Comparison of ENCODE assay signal across 18 cellular contexts in the genomic region with DNA sequence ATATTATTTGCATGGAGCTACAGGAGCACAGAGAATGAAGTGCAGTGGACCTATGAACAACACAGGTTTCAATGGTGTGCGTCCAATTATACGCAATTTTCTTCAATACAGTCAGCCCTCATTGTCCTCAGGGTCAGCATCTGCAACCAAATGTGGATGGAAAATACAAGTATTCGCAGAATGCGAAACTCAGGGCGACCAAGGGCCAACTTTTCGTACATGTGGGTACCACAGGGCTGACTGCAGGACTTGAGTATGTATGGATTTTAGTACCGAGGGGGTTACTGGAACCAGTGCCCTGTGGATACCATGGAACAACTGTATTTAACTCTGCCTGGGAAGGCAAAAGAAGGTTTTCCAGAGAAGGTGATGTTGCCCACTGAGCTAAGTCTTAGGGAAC. TPM values are rescaled to one million over a fixed set of nuclear protein-coding genes. Genes with fewer than 3 reads are reported as not detected.
A peak's percentile ranks its signal among the peaks of the same experiment; 100 is the strongest.
DNase-seq lines count a peak whose midpoint lies in the region; ATAC-seq, FAIRE-seq and TF ChIP-seq lines count a peak whose summit lies in the region.
"Had no signal": no experiment of that assay in that cellular context is flagged by ENCODE, and none has a peak within 500 bp of the region (broad histone marks: within the 10 kb centered on the region; RNA-seq: fewer than 3 reads in every experiment).

No MANE protein-coding gene starts in this region.

- no peaks in the 10 kb centered on the region for H3K9me2 ChIP-seq in OCI-LY7 (ENCODE audit: insufficient read depth, low read length)

- H3K4me3 Mint-ChIP-seq in effector memory CD8-positive, alpha-beta T cell: peak overlapping the region; percentile 91 to 98
- H3K4me3 Mint-ChIP-seq: endodermal cell had no signal

- intact Hi-C loops in right lobe of liver (cut with DNase I) (no loop called here), HepG2 (cut with micrococcal nuclease; ENCODE audit: unreplicated experiment) (no loop called here), OCI-LY7 (cut with micrococcal nuclease; ENCODE audit: unreplicated experiment) (no loop called here), transverse colon (cut with DNase I; ENCODE audit: low total_unique reads) (no loop called here), left colon (cut with DNase I, micrococcal nuclease) (no loop called here)

- POLR2A ChIA-PET in HepG2 (lab: Yijun Ruan, JAX): no interaction called here
- POLR2A ChIA-PET in OCI-LY7 (lab: Charles Lee): interaction anchor here (0.5 to 4.5 kb wide), 6 partner anchors 9 to 567 kb away, joined by 3 to 37 read pairs (median 3); partner anchors contain the start of gene LCP1
- POLR2A ChIA-PET in RWPE1 (lab: Yijun Ruan, JAX; ENCODE audit: low non-redundant PET): no interaction called here

- H3K4me1 ChIP-seq in right lobe of liver (peaks cover 0 to 4% (median 0%) of the 10 kb centered on the region in 4 donors), HepG2 (ENCODE audit: insufficient read depth, low read length) (peaks cover 12% of the 10 kb centered on the region; the same call in 1 of the 2 replicates), OCI-LY7 (ENCODE audit: insufficient read depth, low read length, poor library complexity, severe bottlenecking) (peaks cover 100% of the 10 kb centered on the region), transverse colon (peaks cover 0 to 30% (median 0%) of the 10 kb centered on the region in 4 donors)
- H3K4me1 ChIP-seq: BE2C, body of pancreas had no signal

- H3K4me3 ChIP-seq in right lobe of liver: no peak overlapping the region
- no peak overlapping the region for H3K4me3 ChIP-seq in HepG2 (replicated peaks in 1 of 3; ENCODE audit: insufficient read depth in 1 of 3, low read depth in 2 of 3, low read length in 3 of 3)
- H3K4me3 ChIP-seq in OCI-LY7 (ENCODE audit: low read depth, low read length, poor library complexity, severe bottlenecking): peak overlapping the region; percentile 50
- H3K4me3 ChIP-seq in transverse colon: no peak overlapping the region
- H3K4me3 ChIP-seq: body of pancreas had no signal

- no peak for TF ChIP-seq EP300 in HepG2 (IDR thresholded peaks at IDR 0.05; ENCODE audit: low read depth in 2 of 2, low read length in 2 of 2)
- TF ChIP-seq EP300 in HepG2 (CRISPR knock-in tag; IDR thresholded peaks at IDR 0.05; ENCODE audit: borderline replicate concordance): no peak
- no peak for TF ChIP-seq EP300 in transverse colon (IDR thresholded peaks at IDR 0.05; ENCODE audit: low read depth)

- FAIRE-seq in HepG2 (lab: Jason Lieb, UNC): no peak

- H3K27me3 ChIP-seq in right lobe of liver (no peaks in the 10 kb centered on the region), HepG2 (ENCODE audit: control insufficient read depth in 1 of 2, insufficient read depth in 2 of 2, low read length in 2 of 2) (peaks cover under 1 to 4% of the 10 kb centered on the region in 2 experiments; a peak in 2 of 5 replicates), transverse colon (no peaks in the 10 kb centered on the region)
- H3K27me3 ChIP-seq: BE2C, body of pancreas had no signal

- ATAC-seq in right lobe of liver (no peak), HepG2 (no peak), left colon (no peak)
- no peak for ATAC-seq in effector memory CD8-positive, alpha-beta T cell (replicated peaks)
- ATAC-seq: body of pancreas had no signal

- BruUV-seq in HepG2 (replicated peaks; lab: Mats Ljungman, UMichigan): no TSS peak
- BruUV-seq in OCI-LY7 (replicated peaks; lab: Mats Ljungman, UMichigan): no TSS peak

- TF ChIP-seq CTCF in right lobe of liver (IDR thresholded peaks at IDR 0.05) (no peak), HepG2 (CRISPR knock-in tag; IDR thresholded peaks at IDR 0.05) (no peak), OCI-LY7 (conservative IDR thresholded peaks at IDR 0.05; ENCODE audit: low read length) (no peak), transverse colon (IDR thresholded peaks at IDR 0.05) (no peak), GM10266 (IDR thresholded peaks at IDR 0.05; ENCODE audit: control insufficient read depth, insufficient read depth, low read depth, missing control alignments) (no peak), RWPE1 (conservative IDR thresholded peaks at IDR 0.05; ENCODE audit: low read depth) (no peak)

- no peaks in the 10 kb centered on the region for H3K36me3 ChIP-seq in right lobe of liver
- H3K36me3 ChIP-seq in HepG2 (replicated peaks in 1 of 2; ENCODE audit: control insufficient read depth in 1 of 2, insufficient read depth in 2 of 2, low read length in 2 of 2): no peaks in the 10 kb centered on the region
- peaks cover 94% of the 10 kb centered on the region for H3K36me3 ChIP-seq in OCI-LY7 (ENCODE audit: insufficient read depth, low read length)
- H3K36me3 ChIP-seq in transverse colon: no peaks in the 10 kb centered on the region
- H3K36me3 ChIP-seq: BE2C had no signal

- H3K79me2 ChIP-seq in HepG2 (ENCODE audit: insufficient read depth, low read length) (no peaks in the 10 kb centered on the region), OCI-LY7 (ENCODE audit: insufficient read depth, low read depth, low read length) (peaks cover 100% of the 10 kb centered on the region)
- H3K79me2 ChIP-seq: parathyroid adenoma had no signal

- H3K36me3 Mint-ChIP-seq in effector memory CD8-positive, alpha-beta T cell (ENCODE audit: insufficient read depth): peaks cover 67% of the 10 kb centered on the region

- DNase-seq in right lobe of liver (no peak), HepG2 (ENCODE audit: low spot score) (no peak), OCI-LY7 (ENCODE audit: low spot score) (no peak), transverse colon (no peak), GM10266 (ENCODE audit: extremely low spot score) (no peak), RWPE1 (ENCODE audit: low spot score) (no peak), left colon (no peak)
- DNase-seq in effector memory CD8-positive, alpha-beta T cell: no peak
- DNase-seq: BE2C, EL, endodermal cell, foreskin fibroblast, H7, midbrain, NCI-H2081, NCI-H774 had no signal

- in situ Hi-C loops in HepG2 (cut with HindIII; ENCODE audit: extremely low pct_ligation_motif_present, low pct_unique_long_range_greater_than_20kb): no loop called here
- in situ Hi-C loops in transverse colon (cut with MboI; ENCODE audit: low pct_ligation_motif_present in 1 of 4, low pct_unique_long_range_greater_than_20kb in 1 of 4, low sequenced_read_pairs in 3 of 4): no loop called here

- TF ChIP-seq RAD21 in HepG2 (CRISPR knock-in tag; IDR thresholded peaks at IDR 0.05): no peak

- no peaks in the 10 kb centered on the region for H3K9me3 ChIP-seq in right lobe of liver
- H3K9me3 ChIP-seq in HepG2 (ENCODE audit: low read length): no peaks in the 10 kb centered on the region
- H3K9me3 ChIP-seq in OCI-LY7 (ENCODE audit: low read length): no peaks in the 10 kb centered on the region
- H3K9me3 ChIP-seq in transverse colon: no peaks in the 10 kb centered on the region
- H3K9me3 ChIP-seq: BE2C, body of pancreas had no signal

- CTCF ChIA-PET in HepG2 (lab: Yijun Ruan, JAX; ENCODE audit: low intra/inter-chr PET ratio, low total read pairs): no interaction called here
- CTCF ChIA-PET in OCI-LY7 (lab: Charles Lee; ENCODE audit: unreplicated experiment): no interaction called here
- CTCF ChIA-PET in RWPE1 (lab: Yijun Ruan, JAX): interaction anchor here (3.6 kb wide), 1 partner anchor 11 kb away, joined by 12 read pairs; no protein-coding TSS in a partner anchor

- H3K4me2 ChIP-seq in HepG2 (ENCODE audit: low read depth, low read length) (no peak overlapping the region), OCI-LY7 (ENCODE audit: low read length) (peak overlapping the region; percentile 89)

- TF ChIP-seq POLR2A in right lobe of liver (IDR thresholded peaks at IDR 0.05): no peak
- no peak for TF ChIP-seq POLR2A in HepG2 (IDR thresholded peaks at IDR 0.05; ENCODE audit: insufficient read depth in 1 of 2, low read depth in 2 of 2, low read length in 2 of 2)
- no peak for TF ChIP-seq POLR2A in transverse colon (IDR thresholded peaks at IDR 0.05)

- no peaks in the 10 kb centered on the region for H3K9me3 Mint-ChIP-seq in effector memory CD8-positive, alpha-beta T cell
- H3K9me3 Mint-ChIP-seq: endodermal cell had no signal

- H2AFZ ChIP-seq in HepG2 (ENCODE audit: low read length): no peak overlapping the region
- no peak overlapping the region for H2AFZ ChIP-seq in OCI-LY7 (ENCODE audit: low read length)
- H2AFZ ChIP-seq: parathyroid adenoma had no signal

- no peaks in the 10 kb centered on the region for H3K27me3 Mint-ChIP-seq in effector memory CD8-positive, alpha-beta T cell

- 78% methylated on average over 7 of the region's 7 CpGs for WGBS in right lobe of liver (ENCODE audit: insufficient coverage, low coverage, low lambda C conversion rate, missing lambda C conversion rate)
- WGBS in HepG2 (ENCODE audit: low lambda C conversion rate): 90% methylated on average over 7 of the region's 7 CpGs
- WGBS in transverse colon (ENCODE audit: low coverage in 1 of 2), 2 donors: 83 to 92% methylated on average over 4 to 7 of the region's 7 CpGs

- H3K27ac ChIP-seq in right lobe of liver: peak overlapping the region in 2 of 3 donors; percentile 7 to 31
- H3K27ac ChIP-seq in HepG2 (ENCODE audit: extremely low read length, insufficient read depth, low read length): no peak overlapping the region
- peak overlapping the region; percentile 92 for H3K27ac ChIP-seq in OCI-LY7 (ENCODE audit: low read depth, low read length, poor library complexity, severe bottlenecking)
- H3K27ac ChIP-seq in transverse colon: peak overlapping the region; percentile 45 to 69 (median 50)
- H3K27ac ChIP-seq in RWPE1: no peak overlapping the region

- H3K4me1 Mint-ChIP-seq in effector memory CD8-positive, alpha-beta T cell (ENCODE audit: low read depth in 2 of 2): peaks cover 87 to 95% of the 10 kb centered on the region in 2 donors

- no peak overlapping the region for H3K9ac ChIP-seq in HepG2 (ENCODE audit: insufficient read depth, low read depth, low read length)
- H3K9ac ChIP-seq: parathyroid adenoma had no signal

- peak overlapping the region; percentile 95 to 97 for H3K27ac Mint-ChIP-seq in effector memory CD8-positive, alpha-beta T cell
- H3K27ac Mint-ChIP-seq: endodermal cell had no signal

- H4K20me1 ChIP-seq in HepG2 (ENCODE audit: insufficient read depth, low read length) (no peaks in the 10 kb centered on the region), OCI-LY7 (ENCODE audit: insufficient read depth, low read length) (peaks cover 99% of the 10 kb centered on the region)

RNA-seq across cellular contexts. Expression of gene LCP1, which starts 10.2 kb away (rescaled TPM):
- total RNA-seq in right lobe of liver (10 to 100 TPM; 19.7 to 58.1 (median 22.8) TPM), HepG2 (2016; rRNA removed; fragmentation: Illumina TruSeq; extraction: Trizol) (1.6 and 2.1 TPM in 2 replicates), OCI-LY7 (2022) (546 and 565 TPM in 2 replicates), transverse colon (10 to 100 TPM in 3 of 4 donors, 1 to 10 TPM in 1; 1.6 to 35.7 (median 26.1) TPM), left colon (10 to 100 TPM in 1 of 2 donors, 1 to 10 TPM in 1; 9.4 to 33.4 TPM)
- total RNA-seq in HepG2 (2016; cell fraction: cytosol; rRNA removed; fragmentation: Illumina TruSeq; extraction: Trizol; ENCODE audit: low read depth): 0.20 and 0.35 TPM in 2 replicates
- total RNA-seq in HepG2 (2016; cell fraction: insoluble cytoplasmic fraction; rRNA removed; fragmentation: Illumina TruSeq; extraction: Trizol): 1.4 and 2.1 TPM in 2 replicates
- 1.8 TPM in 2 replicates for total RNA-seq in HepG2 (2016; cell fraction: membrane; rRNA removed; fragmentation: Illumina TruSeq; extraction: Trizol)
- total RNA-seq in HepG2 (2016; cell fraction: nucleus; rRNA removed; fragmentation: Illumina TruSeq; extraction: Trizol): 0.44 and 0.78 TPM in 2 replicates
- 1.6 TPM in 2 replicates for polyA plus RNA-seq in HepG2 (2011; rRNA removed)
- polyA plus RNA-seq in HepG2 (2011; cell fraction: cytosol; rRNA removed): 1.0 and 1.7 TPM in 2 replicates
- polyA plus RNA-seq in HepG2 (2011; cell fraction: nucleus; rRNA removed): 0.59 and 0.85 TPM in 2 replicates
- polyA plus RNA-seq in HepG2 (2012): 1.4 and 1.9 TPM in 2 replicates
- 0.58 and 0.63 TPM in 2 replicates for polyA plus RNA-seq in HepG2 (2016; cell fraction: cytosol; fragmentation: Illumina TruSeq; extraction: Trizol; ENCODE audit: low read depth)
- polyA plus RNA-seq in HepG2 (2016; cell fraction: insoluble cytoplasmic fraction; fragmentation: Illumina TruSeq; extraction: Trizol; ENCODE audit: low read depth): 2.6 and 3.2 TPM in 2 replicates
- 2.1 TPM in 2 replicates for polyA plus RNA-seq in HepG2 (2016; cell fraction: membrane; fragmentation: Illumina TruSeq; extraction: Trizol; ENCODE audit: low read depth)
- 1.1 and 1.3 TPM in 2 replicates for polyA plus RNA-seq in HepG2 (2016; cell fraction: nucleus; fragmentation: Illumina TruSeq; extraction: Trizol; ENCODE audit: insufficient read depth, low read depth)
- polyA minus RNA-seq in HepG2 (2011; rRNA and poly(A)+ RNA removed; ENCODE audit: low replicate concordance): 0.87 and 1.2 TPM in 2 replicates
- 0.44 and 1.1 TPM in 2 replicates for polyA minus RNA-seq in HepG2 (2011; cell fraction: cytosol; rRNA and poly(A)+ RNA removed)
- polyA minus RNA-seq in HepG2 (2011; cell fraction: nucleus; rRNA and poly(A)+ RNA removed): 0.87 and 0.90 TPM in 2 replicates
- total RNA-seq in OCI-LY7 (2014; rRNA removed; shearing (Covaris generic)): 292 and 319 TPM in 2 replicates

RNA-seq across cellular contexts. Expression of gene LRRC63, which starts 40.0 kb away (rescaled TPM):
- total RNA-seq in right lobe of liver: under 1 TPM in 1 of 6 experiments, not detected in 5; 0.12 TPM
- total RNA-seq in HepG2 (2016; rRNA removed; fragmentation: Illumina TruSeq; extraction: Trizol): not detected in 2 replicates
- total RNA-seq in HepG2 (2016; cell fraction: cytosol; rRNA removed; fragmentation: Illumina TruSeq; extraction: Trizol; ENCODE audit: low read depth): not detected in 2 replicates
- not detected in 2 replicates for total RNA-seq in HepG2 (2016; cell fraction: insoluble cytoplasmic fraction; rRNA removed; fragmentation: Illumina TruSeq; extraction: Trizol)
- total RNA-seq in HepG2 (2016; cell fraction: membrane; rRNA removed; fragmentation: Illumina TruSeq; extraction: Trizol): not detected in 2 replicates
- total RNA-seq in HepG2 (2016; cell fraction: nucleus; rRNA removed; fragmentation: Illumina TruSeq; extraction: Trizol): not detected in 2 replicates
- polyA plus RNA-seq in HepG2 (2011; rRNA removed): not detected in 2 replicates
- not detected in 2 replicates for polyA plus RNA-seq in HepG2 (2011; cell fraction: cytosol; rRNA removed)
- polyA plus RNA-seq in HepG2 (2011; cell fraction: nucleus; rRNA removed): not detected in 2 replicates
- polyA plus RNA-seq in HepG2 (2012): not detected in 2 replicates
- polyA plus RNA-seq in HepG2 (2016; cell fraction: cytosol; fragmentation: Illumina TruSeq; extraction: Trizol; ENCODE audit: low read depth): not detected in 2 replicates
- not detected in 2 replicates for polyA plus RNA-seq in HepG2 (2016; cell fraction: insoluble cytoplasmic fraction; fragmentation: Illumina TruSeq; extraction: Trizol; ENCODE audit: low read depth)
- not detected in 2 replicates for polyA plus RNA-seq in HepG2 (2016; cell fraction: membrane; fragmentation: Illumina TruSeq; extraction: Trizol; ENCODE audit: low read depth)
- polyA plus RNA-seq in HepG2 (2016; cell fraction: nucleus; fragmentation: Illumina TruSeq; extraction: Trizol; ENCODE audit: insufficient read depth, low read depth): not detected in 2 replicates
- not detected in 2 replicates for polyA minus RNA-seq in HepG2 (2011; rRNA and poly(A)+ RNA removed; ENCODE audit: low replicate concordance)
- polyA minus RNA-seq in HepG2 (2011; cell fraction: cytosol; rRNA and poly(A)+ RNA removed): not detected in 2 replicates
- not detected in 2 replicates for polyA minus RNA-seq in HepG2 (2011; cell fraction: nucleus; rRNA and poly(A)+ RNA removed)
- total RNA-seq in OCI-LY7 (2014; rRNA removed; shearing (Covaris generic)): not detected in 2 replicates
- not detected in 2 replicates for total RNA-seq in OCI-LY7 (2022)
- under 1 TPM in 1 of 4 donors, not detected in 3; 0.32 TPM for total RNA-seq in transverse colon
- not detected for total RNA-seq in left colon
- total RNA-seq: body of pancreas, endodermal cell, H7 had no signal

Comparison
In these comparisons a context has a peak if more than half of its experiments do, and no peak if none do; other contexts are left out.
1. H3K27ac ChIP-seq: peak in right lobe of liver (2 of 3), OCI-LY7 (single experiment) and transverse colon (4 of 4); none in HepG2 (single experiment) and RWPE1 (single experiment).
2. RNA of gene LCP1, which starts 10.2 kb away (total RNA-seq): 292 to 565 TPM in OCI-LY7; 1.6 to 35.7 TPM in transverse colon, 9.4 to 33.4 TPM in left colon, 19.7 to 58.1 TPM in right lobe of liver and 0.20 to 2.1 TPM in HepG2; every median in the first group is over 4 times any median in the second.